ENCODE assay signal across 9 cellular contexts in genomic region chr17:47652570-47652969, GRCh38. TPM values are rescaled to one million over a fixed set of nuclear protein-coding genes. Genes with fewer than 3 reads are reported as not detected.
DNase-seq lines count a peak whose midpoint lies in the region; ATAC-seq and TF ChIP-seq lines count a peak whose summit lies in the region.
"Had no signal": no experiment of that assay in that cellular context is flagged by ENCODE, and none has a peak within 500 bp of the region (broad histone marks: within the 10 kb centered on the region; RNA-seq: fewer than 3 reads in every experiment).

No MANE protein-coding gene starts in this region.

- no peak for TF ChIP-seq POLR2A in stomach (IDR thresholded peaks at IDR 0.05)

- TF ChIP-seq CTCF in WERI-Rb-1 (IDR thresholded peaks at IDR 0.05; ENCODE audit: low read depth, low read length) = no peak
- no peak for TF ChIP-seq CTCF in fibroblast of mammary gland (conservative IDR thresholded peaks at IDR 0.05; ENCODE audit: control insufficient read depth, insufficient read depth, low read depth, low read length)
- no peak for TF ChIP-seq CTCF in stomach (IDR thresholded peaks at IDR 0.05)

- no peaks in the 10 kb centered on the region for H3K9me3 Mint-ChIP-seq in activated naive CD4-positive, alpha-beta T cell treated with anti-CD3 and anti-CD28 coated beads, Interleukin-2, amount 10 ng/mL, durations not matched to agents 7 days and 5 days
- no peaks in the 10 kb centered on the region for H3K9me3 Mint-ChIP-seq in stimulated activated effector memory CD8-positive, alpha-beta T cell treated with anti-CD3 and anti-CD28 coated beads, Interleukin-12 subunit alpha, Interleukin-12 subunit beta, amount 100 ng/mL, for 72 hours

- H3K4me3 Mint-ChIP-seq in activated naive CD4-positive, alpha-beta T cell treated with anti-CD3 and anti-CD28 coated beads, Interleukin-2, amount 10 ng/mL, durations not matched to agents 7 days and 5 days = peak overlapping the region; percentile 24
- peak overlapping the region; percentile 84 for H3K4me3 Mint-ChIP-seq in stimulated activated effector memory CD8-positive, alpha-beta T cell treated with anti-CD3 and anti-CD28 coated beads, Interleukin-12 subunit alpha, Interleukin-12 subunit beta, amount 100 ng/mL, for 72 hours

- ATAC-seq in stimulated activated effector memory CD8-positive, alpha-beta T cell treated with anti-CD3 and anti-CD28 coated beads, Interleukin-12 subunit alpha, Interleukin-12 subunit beta, amount 100 ng/mL, for 72 hours = no peak
- ATAC-seq in HG03135 (IDR thresholded peaks at IDR 0.05; ENCODE audit: unreplicated experiment) = no peak

- peaks cover 62% of the 10 kb centered on the region for H3K36me3 Mint-ChIP-seq in activated naive CD4-positive, alpha-beta T cell treated with anti-CD3 and anti-CD28 coated beads, Interleukin-2, amount 10 ng/mL, durations not matched to agents 7 days and 5 days
- peaks cover 88% of the 10 kb centered on the region for H3K36me3 Mint-ChIP-seq in stimulated activated effector memory CD8-positive, alpha-beta T cell treated with anti-CD3 and anti-CD28 coated beads, Interleukin-12 subunit alpha, Interleukin-12 subunit beta, amount 100 ng/mL, for 72 hours

- H3K27me3 ChIP-seq in WERI-Rb-1 (ENCODE audit: insufficient read depth, low read depth, severe bottlenecking) (no peaks in the 10 kb centered on the region), stomach (no peaks in the 10 kb centered on the region)
- H3K27me3 ChIP-seq: SJSA1 had no signal

- peaks cover 12% of the 10 kb centered on the region for H3K27me3 Mint-ChIP-seq in activated naive CD4-positive, alpha-beta T cell treated with anti-CD3 and anti-CD28 coated beads, Interleukin-2, amount 10 ng/mL, durations not matched to agents 7 days and 5 days

- H3K36me3 ChIP-seq in WERI-Rb-1 (peaks cover 69% of the 10 kb centered on the region), stomach (peaks cover 38 to 60% (median 56%) of the 10 kb centered on the region in 4 donors)

- H3K27ac Mint-ChIP-seq in activated naive CD4-positive, alpha-beta T cell treated with anti-CD3 and anti-CD28 coated beads, Interleukin-2, amount 10 ng/mL, durations not matched to agents 7 days and 5 days = no peak overlapping the region
- peak overlapping the region; percentile 94 for H3K27ac Mint-ChIP-seq in stimulated activated effector memory CD8-positive, alpha-beta T cell treated with anti-CD3 and anti-CD28 coated beads, Interleukin-12 subunit alpha, Interleukin-12 subunit beta, amount 100 ng/mL, for 72 hours

- H3K9me3 ChIP-seq in WERI-Rb-1 (ENCODE audit: severe bottlenecking) = no peaks in the 10 kb centered on the region
- no peaks in the 10 kb centered on the region for H3K9me3 ChIP-seq in stomach
- H3K9me3 ChIP-seq: SJSA1 had no signal

- 81 to 88% (median 86%) methylated on average over 6 of the region's 6 CpGs for WGBS in stomach, 5 donors

- no peak for TF ChIP-seq EP300 in stomach (IDR thresholded peaks at IDR 0.05)

- intact Hi-C loops in stomach (cut with DNase I; ENCODE audit: low total_unique reads) = no loop called here

- CTCF ChIA-PET in activated naive CD4-positive, alpha-beta T cell treated with anti-CD3 and anti-CD28 coated beads, Interleukin-2, amount 10 ng/mL, durations not matched to agents 7 days and 5 days (lab: Charles Lee) = interaction anchor here (1.0 to 1.9 kb wide), 2 partner anchors 13 to 15 kb away, joined by 3 to 5 read pairs; no protein-coding TSS in a partner anchor

- H3K4me1 ChIP-seq in stomach = peaks cover 37 to 73% (median 61%) of the 10 kb centered on the region in 4 donors

- 0 out of 2 replicates have a peak overlapping the region, but pooled peaks have one; percentile 1 for H3K27ac ChIP-seq in WERI-Rb-1
- H3K27ac ChIP-seq in stomach = no peak overlapping the region
- H3K27ac ChIP-seq: SJSA1 had no signal

- DNase-seq in activated naive CD4-positive, alpha-beta T cell treated with anti-CD3 and anti-CD28 coated beads, Interleukin-2, amount 10 ng/mL, durations not matched to agents 7 days and 5 days = no peak
- DNase-seq in activated naive CD4-positive, alpha-beta T cell (lab: John Stamatoyannopoulos, UW) = no peak
- DNase-seq in WERI-Rb-1 (no peak), fibroblast of mammary gland (ENCODE audit: low read depth) (peak; percentile 29), stomach (no peak), NCI-H2029 (lab: John Stamatoyannopoulos, UW) (no peak)
- no peak for DNase-seq in stimulated activated effector memory CD8-positive, alpha-beta T cell treated with anti-CD3 and anti-CD28 coated beads, Interleukin-12 subunit alpha, Interleukin-12 subunit beta, amount 100 ng/mL, for 72 hours (ENCODE audit: low spot score in 2 of 2)

- H3K4me1 Mint-ChIP-seq in activated naive CD4-positive, alpha-beta T cell treated with anti-CD3 and anti-CD28 coated beads, Interleukin-2, amount 10 ng/mL, durations not matched to agents 7 days and 5 days = peaks cover 72% of the 10 kb centered on the region
- H3K4me1 Mint-ChIP-seq in stimulated activated effector memory CD8-positive, alpha-beta T cell treated with anti-CD3 and anti-CD28 coated beads, Interleukin-12 subunit alpha, Interleukin-12 subunit beta, amount 100 ng/mL, for 72 hours = peaks cover 61% of the 10 kb centered on the region

- H3K4me3 ChIP-seq in WERI-Rb-1 (ENCODE audit: low read depth, low read length) (no peak overlapping the region), fibroblast of mammary gland (ENCODE audit: control insufficient read depth, low read depth, low read length) (no peak overlapping the region), stomach (no peak overlapping the region)
- H3K4me3 ChIP-seq: SJSA1 had no signal

RNA-seq across cellular contexts. Expression of gene KPNB1, which starts 2.9 kb away (rescaled TPM):
- total RNA-seq in stomach = 100 to 1,000 TPM; 155 to 669 (median 198) TPM
- polyA plus RNA-seq in stomach = 10 to 100 TPM; 32.5 to 49.9 (median 33.6) TPM

RNA-seq across cellular contexts. Expression of gene TBKBP1, which starts 41.4 kb away (rescaled TPM):
- total RNA-seq in stomach = 10 to 100 TPM in 1 of 5 donors, 1 to 10 TPM in 4; 2.9 to 14.3 (median 6.7) TPM
- polyA plus RNA-seq in stomach = 10 to 100 TPM in 1 of 3 donors, 1 to 10 TPM in 2; 5.4 to 11.5 (median 5.8) TPM
